14 cellular contexts compared by ENCODE assay signal in genomic region chr19:18776288-18776594, GRCh38. TPM values are rescaled to one million over a fixed set of nuclear protein-coding genes. Genes with fewer than 3 reads are reported as not detected.
A peak's percentile ranks its signal among the peaks of the same experiment; 100 is the strongest.
DNase-seq lines count a peak whose midpoint lies in the region; ATAC-seq, FAIRE-seq and TF ChIP-seq lines count a peak whose summit lies in the region.
"Had no signal": no experiment of that assay in that cellular context is flagged by ENCODE, and none has a peak within 500 bp of the region (broad histone marks: within the 10 kb centered on the region; RNA-seq: fewer than 3 reads in every experiment).

No MANE protein-coding gene starts in this region.

- DNase-seq in AG09309 (ENCODE audit: low read depth): no peak
- DNase-seq in HS-27A (ENCODE audit: low read depth): peak; percentile 15
- DNase-seq in K562 (ENCODE audit: extremely low read depth in 1 of 4, low spot score in 3 of 4): peak; percentile 38 to 54 (median 52)
- DNase-seq in keratinocyte (ENCODE audit: low read depth, low spot score): no peak
- no peak for DNase-seq in stimulated activated naive CD4-positive, alpha-beta T cell treated with Interleukin-2 at 50 U/mL for 16 hours (lab: John Stamatoyannopoulos, UW)
- no peak for DNase-seq in Peyer's patch
- DNase-seq in small intestine: no peak
- DNase-seq: activated CD4-positive, alpha-beta T cell treated with anti-CD3 and anti-CD28 coated beads, Interleukin-2, amount 10 ng/mL, durations not matched to agents 7 days and 5 days; colonic mucosa; lower lobe of right lung; NCI-H1930; stimulated activated naive B cell treated with anti-CD40 and anti-IgM and Interleukin-4, amounts not matched to agents 10 μg/mL and 1 μg/mL and 100 μg/mL, for 72 hours; T-cell had no signal

- no peak overlapping the region; the same call in 1 of the 2 replicates for H3K4me2 ChIP-seq in K562 (ENCODE audit: insufficient read depth, low read length)
- no peak overlapping the region for H3K4me2 ChIP-seq in keratinocyte (ENCODE audit: control insufficient read depth, extremely low read depth, insufficient read depth, low read depth, low read length)

- H2AFZ ChIP-seq in K562 (ENCODE audit: low read depth, low read length) (no peak overlapping the region), keratinocyte (ENCODE audit: control insufficient read depth, low read length) (no peak overlapping the region)

- H3K36me3 ChIP-seq in K562 (ENCODE audit: control insufficient read depth, insufficient read depth, low read length) (no peaks in the 10 kb centered on the region), keratinocyte (ENCODE audit: control insufficient read depth in 2 of 2, extremely low read depth in 1 of 2, insufficient read depth in 2 of 2, low read length in 2 of 2) (no peaks in the 10 kb centered on the region), Peyer's patch (no peaks in the 10 kb centered on the region), small intestine (ENCODE audit: control insufficient read depth in 2 of 2, insufficient read depth in 2 of 2, low read length in 2 of 2) (no peaks in the 10 kb centered on the region)
- H3K36me3 ChIP-seq: colonic mucosa, lower lobe of right lung had no signal

- TF ChIP-seq CTCF in AG09309 (IDR thresholded peaks at IDR 0.05; ENCODE audit: control insufficient read depth, insufficient read depth, low read depth, low read length, missing control alignments) (peak; percentile 67), K562 (IDR thresholded peaks at IDR 0.05 in 2 of 3, conservative IDR thresholded peaks at IDR 0.05 in 1 of 3; ENCODE audit: insufficient read depth in 2 of 3, low read depth in 1 of 3, low read length in 3 of 3) (peak; percentile 34 to 49 (median 45); a peak in 5 of 6 replicates), keratinocyte (optimal IDR thresholded peaks at IDR 0.05 in 1 of 3, IDR thresholded peaks at IDR 0.05 in 1 of 3, conservative IDR thresholded peaks at IDR 0.05 in 1 of 3; ENCODE audit: extremely low read depth in 1 of 3, insufficient read depth in 2 of 3, low read length in 3 of 3) (peak; percentile 15 to 64 (median 29)), Peyer's patch (IDR thresholded peaks at IDR 0.05) (no peak)

- H3K9me3 ChIP-seq in K562 (replicated peaks; ENCODE audit: control insufficient read depth, insufficient read depth, low read depth, low read length) (no peaks in the 10 kb centered on the region), keratinocyte (ENCODE audit: control insufficient read depth, low read depth, low read length) (no peaks in the 10 kb centered on the region), Peyer's patch (no peaks in the 10 kb centered on the region), small intestine (ENCODE audit: control insufficient read depth, low read depth) (no peaks in the 10 kb centered on the region)
- H3K9me3 ChIP-seq: colonic mucosa, lower lobe of right lung had no signal

- ATAC-seq in K562 (peak; percentile 43), HG03280 (IDR thresholded peaks at IDR 0.05; ENCODE audit: unreplicated experiment) (no peak)
- ATAC-seq: lower lobe of right lung, T-cell had no signal

- H3K9me1 ChIP-seq in K562 (ENCODE audit: control insufficient read depth, insufficient read depth, low read length) (no peaks in the 10 kb centered on the region), keratinocyte (ENCODE audit: control insufficient read depth, extremely low read depth, insufficient read depth, low read length) (no peaks in the 10 kb centered on the region)

- intact Hi-C loops in K562 (cut with micrococcal nuclease): no loop called here

- H3K79me2 ChIP-seq in K562 (ENCODE audit: control insufficient read depth, insufficient read depth, low read length) (no peaks in the 10 kb centered on the region), keratinocyte (ENCODE audit: control insufficient read depth, insufficient read depth, low read length) (no peaks in the 10 kb centered on the region)

- POLR2A ChIA-PET in K562 (lab: Yijun Ruan, JAX): no interaction called here

- BruUV-seq in K562 (replicated peaks; lab: Mats Ljungman, UMichigan): no TSS peak

- dilution Hi-C loops in keratinocyte (cut with MboI; ENCODE audit: extremely low pct_ligation_motif_present, low sequenced_read_pairs): no loop called here

- peaks cover 28 to 78% of the 10 kb centered on the region in 2 experiments; a peak in 4 of 5 replicates for H3K27me3 ChIP-seq in K562 (ENCODE audit: control insufficient read depth in 2 of 2, insufficient read depth in 2 of 2, low read length in 2 of 2)
- no peaks in the 10 kb centered on the region for H3K27me3 ChIP-seq in keratinocyte (ENCODE audit: control insufficient read depth, extremely low read depth, insufficient read depth, low read length)
- no peaks in the 10 kb centered on the region for H3K27me3 ChIP-seq in Peyer's patch
- H3K27me3 ChIP-seq in small intestine (ENCODE audit: control insufficient read depth in 2 of 2, insufficient read depth in 2 of 2, low read length in 2 of 2): no peaks in the 10 kb centered on the region
- H3K27me3 ChIP-seq: colonic mucosa had no signal

- H3K4me1 ChIP-seq in K562 (replicated peaks in 1 of 2; ENCODE audit: control insufficient read depth in 2 of 2, insufficient read depth in 2 of 2, low read length in 2 of 2): peaks cover 0 to 64% of the 10 kb centered on the region in 2 experiments; a peak in 2 of 5 replicates
- H3K4me1 ChIP-seq in keratinocyte (ENCODE audit: control insufficient read depth, extremely low read depth, insufficient read depth, low read length): peaks cover 18% of the 10 kb centered on the region
- no peaks in the 10 kb centered on the region for H3K4me1 ChIP-seq in Peyer's patch
- H3K4me1 ChIP-seq in small intestine (ENCODE audit: control insufficient read depth in 2 of 2, insufficient read depth in 1 of 2, low read depth in 1 of 2, low read length in 1 of 2): no peaks in the 10 kb centered on the region
- H3K4me1 ChIP-seq: colonic mucosa, lower lobe of right lung had no signal

- WGBS in K562 (ENCODE audit: insufficient coverage, low coverage, missing lambda C conversion rate): 6% methylated on average over 8 of the region's 8 CpGs
- 70 to 83% (median 76%) methylated on average over 4 to 8 of the region's 8 CpGs for WGBS in small intestine, 3 donors

- FAIRE-seq in K562 (lab: Jason Lieb, UNC) (no peak), keratinocyte (lab: Jason Lieb, UNC) (no peak), small intestine (lab: Jason Lieb, UNC) (no peak)

- TF ChIP-seq EP300 in K562 (IDR thresholded peaks at IDR 0.05; ENCODE audit: low read length): no peak

- peak overlapping the region in 1 of 2 experiments; percentile 77; a peak in 1 of 4 replicates for H3K9ac ChIP-seq in K562 (ENCODE audit: insufficient read depth in 1 of 2, low read depth in 2 of 2, low read length in 2 of 2)
- no peak overlapping the region for H3K9ac ChIP-seq in keratinocyte (ENCODE audit: control insufficient read depth, extremely low read depth, insufficient read depth, low read length)

- TF ChIP-seq POLR2A in K562 (conservative IDR thresholded peaks at IDR 0.05) (no peak), Peyer's patch (IDR thresholded peaks at IDR 0.05) (no peak)

- TF ChIP-seq RAD21 in K562 (CRISPR knock-in tag; conservative IDR thresholded peaks at IDR 0.05 in 1 of 2, IDR thresholded peaks at IDR 0.05 in 1 of 2): peak in 1 of 2 experiments; percentile 55; a peak in 2 of 4 replicates

- H3K27ac ChIP-seq in K562 (ENCODE audit: extremely low read depth, low read depth, low read length): no peak overlapping the region
- H3K27ac ChIP-seq in keratinocyte (ENCODE audit: control insufficient read depth, insufficient read depth, low read length): no peak overlapping the region
- H3K27ac ChIP-seq in Peyer's patch: no peak overlapping the region
- no peak overlapping the region for H3K27ac ChIP-seq in small intestine (ENCODE audit: low read depth in 1 of 2, low read length in 1 of 2)
- H3K27ac ChIP-seq: colonic mucosa, lower lobe of right lung had no signal

- H4K20me1 ChIP-seq in K562 (replicated peaks; ENCODE audit: control insufficient read depth, insufficient read depth, low read length) (peaks cover 12% of the 10 kb centered on the region), keratinocyte (ENCODE audit: control insufficient read depth, extremely low read depth, insufficient read depth, low read length) (peaks cover 2% of the 10 kb centered on the region)

- H3K4me3 ChIP-seq in AG09309 (ENCODE audit: control insufficient read depth, low read depth, low read length) (no peak overlapping the region), K562 (no peak overlapping the region), keratinocyte (ENCODE audit: control insufficient read depth in 2 of 3, extremely low read depth in 1 of 3, insufficient read depth in 2 of 3, low read depth in 1 of 3, low read length in 3 of 3) (no peak overlapping the region), Peyer's patch (no peak overlapping the region), small intestine (ENCODE audit: low read depth in 1 of 2, low read length in 2 of 2) (no peak overlapping the region)
- H3K4me3 ChIP-seq: colonic mucosa, lower lobe of right lung had no signal

- CTCF ChIA-PET in K562 (lab: Yijun Ruan, JAX; ENCODE audit: low intra/inter-chr PET ratio): interaction anchor here (0.5 kb wide), 1 partner anchor 56 kb away, joined by 3 read pairs; no protein-coding TSS in a partner anchor

- in situ Hi-C loops in K562 (cut with MboI): no loop called here

RNA-seq across cellular contexts. Expression of gene COMP, which starts 14.9 kb away (rescaled TPM):
- total RNA-seq in K562 (2011; cell fraction: chromatin; rRNA removed; ENCODE audit: low replicate concordance): not detected in 2 replicates
- total RNA-seq in K562 (2011; cell fraction: nucleolus; rRNA removed): not detected in 2 replicates
- not detected in 2 replicates for total RNA-seq in K562 (2011; cell fraction: nucleoplasm; rRNA removed)
- total RNA-seq in K562 (2014; rRNA removed) (not detected in 2 replicates), K562 (2014; rRNA removed; fragmentation: Illumina TruSeq; extraction: Trizol) (not detected in 2 replicates), K562 (2015; rRNA removed; fragmentation: Illumina TruSeq; extraction: Trizol) (not detected in 2 replicates), K562 (2021) (0.07 TPM in 1 of 2 replicates, not detected in the other), Peyer's patch (under 1 TPM in 1 of 4 donors, not detected in 3; 0.40 TPM)
- polyA plus RNA-seq in K562 (2011; rRNA removed) (not detected in 2 replicates), K562 (2014; fragmentation: Illumina TruSeq; extraction: Trizol) (not detected in 2 replicates), K562 (2014; fragmentation: Nextera tagmentation; extraction: Ambion mirVana) (not detected), K562 (2014; rRNA removed) (not detected in 2 replicates), keratinocyte (0.02 to 0.21 TPM in 2 of 3 replicates, not detected in the other), small intestine (1 to 10 TPM in 1 of 3 donors, not detected in 2; 1.8 TPM)
- polyA plus RNA-seq in K562 (2011; cell fraction: cytosol; rRNA removed): not detected in 2 replicates
- polyA plus RNA-seq in K562 (2011; cell fraction: nucleus; rRNA removed): not detected in 2 replicates
- not detected in 2 replicates for polyA plus RNA-seq in K562 (2012)
- polyA minus RNA-seq in K562 (2011; rRNA and poly(A)+ RNA removed): not detected in 2 replicates
- polyA minus RNA-seq in K562 (2011; cell fraction: cytosol; rRNA and poly(A)+ RNA removed): not detected in 2 replicates
- not detected in 2 replicates for polyA minus RNA-seq in K562 (2011; cell fraction: nucleus; rRNA and poly(A)+ RNA removed)
- polyA plus RNA-seq in keratinocyte (2011; ENCODE audit: low read depth): 0.19 TPM
- 0.04 and 0.08 TPM in 2 replicates for polyA plus RNA-seq in keratinocyte (2011; cell fraction: cytosol; rRNA removed)
- 0.29 and 0.33 TPM in 2 replicates for polyA plus RNA-seq in keratinocyte (2011; cell fraction: nucleus; rRNA removed)
- polyA plus RNA-seq in keratinocyte (2012; ENCODE audit: low replicate concordance): 0.05 TPM in 1 of 2 replicates, not detected in the other
- polyA minus RNA-seq in keratinocyte: 0.54 TPM in 1 of 3 replicates, not detected in the others
- not detected for polyA minus RNA-seq in keratinocyte (2011; cell fraction: cytosol; rRNA and poly(A)+ RNA removed)
- polyA minus RNA-seq in keratinocyte (2011; cell fraction: nucleus; rRNA and poly(A)+ RNA removed): 0.23 and 0.63 TPM in 2 replicates
- total RNA-seq: activated CD4-positive, alpha-beta T cell treated with anti-CD3 and anti-CD28 coated beads, Interleukin-2, amount 10 ng/mL, durations not matched to agents 7 days and 5 days; T-cell had no signal

RNA-seq across cellular contexts. Expression of gene UPF1, which starts 55.5 kb away (rescaled TPM):
- total RNA-seq in K562 (2011; cell fraction: chromatin; rRNA removed; ENCODE audit: low replicate concordance): 164 and 380 TPM in 2 replicates
- 194 and 199 TPM in 2 replicates for total RNA-seq in K562 (2011; cell fraction: nucleolus; rRNA removed)
- 117 and 137 TPM in 2 replicates for total RNA-seq in K562 (2011; cell fraction: nucleoplasm; rRNA removed)
- total RNA-seq in K562 (2014; rRNA removed) (59.6 and 66.0 TPM in 2 replicates), K562 (2014; rRNA removed; fragmentation: Illumina TruSeq; extraction: Trizol) (24.6 and 27.9 TPM in 2 replicates), K562 (2015; rRNA removed; fragmentation: Illumina TruSeq; extraction: Trizol) (27.8 and 31.1 TPM in 2 replicates), K562 (2021) (98.8 and 103 TPM in 2 replicates), Peyer's patch (100 to 1,000 TPM in 3 of 4 donors, 10 to 100 TPM in 1; 63.9 to 157 (median 127) TPM)
- polyA plus RNA-seq in K562 (2011; rRNA removed) (21.5 and 44.9 TPM in 2 replicates), K562 (2014; fragmentation: Illumina TruSeq; extraction: Trizol) (47.1 and 49.1 TPM in 2 replicates), K562 (2014; fragmentation: Nextera tagmentation; extraction: Ambion mirVana) (under 1 TPM; 0.34 to 0.71 TPM), K562 (2014; rRNA removed) (36.5 and 40.7 TPM in 2 replicates), keratinocyte (22.5 to 48.5 TPM (median 33.7 TPM) in 3 replicates), small intestine (10 to 100 TPM; 37.6 to 42.0 (median 41.6) TPM)
- polyA plus RNA-seq in K562 (2011; cell fraction: cytosol; rRNA removed): 21.0 and 30.1 TPM in 2 replicates
- 96.8 and 126 TPM in 2 replicates for polyA plus RNA-seq in K562 (2011; cell fraction: nucleus; rRNA removed)
- polyA plus RNA-seq in K562 (2012): 49.2 and 51.8 TPM in 2 replicates
- polyA minus RNA-seq in K562 (2011; rRNA and poly(A)+ RNA removed): 68.3 and 101 TPM in 2 replicates
- 99.1 and 134 TPM in 2 replicates for polyA minus RNA-seq in K562 (2011; cell fraction: cytosol; rRNA and poly(A)+ RNA removed)
- 61.1 and 76.9 TPM in 2 replicates for polyA minus RNA-seq in K562 (2011; cell fraction: nucleus; rRNA and poly(A)+ RNA removed)
- polyA plus RNA-seq in keratinocyte (2011; ENCODE audit: low read depth): 18.6 TPM
- polyA plus RNA-seq in keratinocyte (2011; cell fraction: cytosol; rRNA removed): 20.6 and 23.0 TPM in 2 replicates
- polyA plus RNA-seq in keratinocyte (2011; cell fraction: nucleus; rRNA removed): 86.3 and 88.6 TPM in 2 replicates
- 32.0 and 48.9 TPM in 2 replicates for polyA plus RNA-seq in keratinocyte (2012; ENCODE audit: low replicate concordance)
- polyA minus RNA-seq in keratinocyte: 46.1 to 104 TPM (median 79.0 TPM) in 3 replicates
- polyA minus RNA-seq in keratinocyte (2011; cell fraction: cytosol; rRNA and poly(A)+ RNA removed): 44.5 TPM
- 88.3 and 110 TPM in 2 replicates for polyA minus RNA-seq in keratinocyte (2011; cell fraction: nucleus; rRNA and poly(A)+ RNA removed)

Comparison
In these comparisons a context has a peak if more than half of its experiments do, and no peak if none do; other contexts are left out.
1. DNase-seq: peak in HS-27A (single experiment) and K562 (4 of 4); none in AG09309 (single experiment), keratinocyte (single experiment), stimulated activated naive CD4-positive, alpha-beta T cell treated with Interleukin-2 at 50 U/mL for 16 hours (single experiment), Peyer's patch (0 of 3) and small intestine (single experiment).
2. CTCF ChIP-seq: peak in AG09309 (single experiment), K562 (3 of 3) and keratinocyte (3 of 3); none in Peyer's patch (0 of 6).